In genomic region chr1:2602311-2602835, GRCh38 we compare ENCODE assay signal across 20 cellular contexts. TPM values are rescaled to one million over a fixed set of nuclear protein-coding genes. Genes with fewer than 3 reads are reported as not detected.
"Had no signal": no experiment of that assay in that cellular context is flagged by ENCODE, and none has a peak within 500 bp of the region (broad histone marks: within the 10 kb centered on the region; RNA-seq: fewer than 3 reads in every experiment).

No MANE protein-coding gene starts in this region.

- H3K4me1 Mint-ChIP-seq: activated naive CD8-positive, alpha-beta T cell treated with anti-CD3 and anti-CD28 coated beads, Interleukin-2, amount 10 ng/mL, durations not matched to agents 7 days and 5 days had no signal

- H3K36me3 ChIP-seq: gastrocnemius medialis, left lung, pancreas, tibial artery, vagina had no signal

- H3K27ac ChIP-seq: body of pancreas, gastrocnemius medialis, left lung, pancreas, tibial artery, vagina, VCaP had no signal

- H3K4me1 ChIP-seq: body of pancreas, gastrocnemius medialis, left lung, pancreas, tibial artery, vagina had no signal

- DNase-seq: activated CD4-positive, alpha-beta T cell treated with anti-CD3 and anti-CD28 coated beads, Interleukin-2, amount 50 U/mL, for 4 hours; activated naive CD8-positive, alpha-beta T cell treated with anti-CD3 and anti-CD28 coated beads, Interleukin-2, amount 10 ng/mL, durations not matched to agents 7 days and 5 days; amygdala; body of pancreas; central memory CD4-positive, alpha-beta T cell; erythroblast; gastrocnemius medialis; midbrain; pancreas; stimulated activated naive CD4-positive, alpha-beta T cell; SW 1271; T-helper 2 cell; tibial artery had no signal

- H3K36me3 Mint-ChIP-seq: activated naive CD8-positive, alpha-beta T cell treated with anti-CD3 and anti-CD28 coated beads, Interleukin-2, amount 10 ng/mL, durations not matched to agents 7 days and 5 days had no signal

- H3K4me3 Mint-ChIP-seq: activated naive CD8-positive, alpha-beta T cell treated with anti-CD3 and anti-CD28 coated beads, Interleukin-2, amount 10 ng/mL, durations not matched to agents 7 days and 5 days; activated T-helper 1 cell treated with anti-CD3 and anti-CD28 coated beads, Interleukin-12 subunit alpha, Interleukin-12 subunit beta, Interleukin-2, Interleukin-4 antibody, amounts not matched to agents 30 ng/mL and 10 ng/mL and 1 ng/mL, durations not matched to agents 14 hours and 24 hours and 36 hours had no signal

- H3K9me3 Mint-ChIP-seq: activated naive CD8-positive, alpha-beta T cell treated with anti-CD3 and anti-CD28 coated beads, Interleukin-2, amount 10 ng/mL, durations not matched to agents 7 days and 5 days; activated T-helper 1 cell treated with anti-CD3 and anti-CD28 coated beads, Interleukin-12 subunit alpha, Interleukin-12 subunit beta, Interleukin-2, Interleukin-4 antibody, amounts not matched to agents 30 ng/mL and 10 ng/mL and 1 ng/mL, durations not matched to agents 14 hours and 24 hours and 36 hours had no signal

- H3K9me3 ChIP-seq: body of pancreas, gastrocnemius medialis, pancreas, vagina had no signal

- H3K27me3 ChIP-seq: body of pancreas, pancreas, vagina had no signal

- ATAC-seq: body of pancreas, gastrocnemius medialis, left lung, pancreas, sciatic nerve had no signal

- H3K4me2 ChIP-seq: smooth muscle cell had no signal

- H3K4me3 ChIP-seq: body of pancreas, gastrocnemius medialis, left lung, pancreas, smooth muscle cell, tibial artery, vagina had no signal

- H3K27ac Mint-ChIP-seq: activated naive CD8-positive, alpha-beta T cell treated with anti-CD3 and anti-CD28 coated beads, Interleukin-2, amount 10 ng/mL, durations not matched to agents 7 days and 5 days; activated T-helper 1 cell treated with anti-CD3 and anti-CD28 coated beads, Interleukin-12 subunit alpha, Interleukin-12 subunit beta, Interleukin-2, Interleukin-4 antibody, amounts not matched to agents 30 ng/mL and 10 ng/mL and 1 ng/mL, durations not matched to agents 14 hours and 24 hours and 36 hours had no signal

RNA-seq across cellular contexts. Expression of gene MMEL1, which starts 30.4 kb away (rescaled TPM):
- total RNA-seq: body of pancreas, gastrocnemius medialis, kidney epithelial cell, smooth muscle cell had no signal

RNA-seq across cellular contexts. Expression of gene TNFRSF14, which starts 46.2 kb away (rescaled TPM):
- total RNA-seq: smooth muscle cell had no signal
- polyA plus RNA-seq: smooth muscle cell had no signal
